ENCODE assay signal across 15 cellular contexts in the genomic region with DNA sequence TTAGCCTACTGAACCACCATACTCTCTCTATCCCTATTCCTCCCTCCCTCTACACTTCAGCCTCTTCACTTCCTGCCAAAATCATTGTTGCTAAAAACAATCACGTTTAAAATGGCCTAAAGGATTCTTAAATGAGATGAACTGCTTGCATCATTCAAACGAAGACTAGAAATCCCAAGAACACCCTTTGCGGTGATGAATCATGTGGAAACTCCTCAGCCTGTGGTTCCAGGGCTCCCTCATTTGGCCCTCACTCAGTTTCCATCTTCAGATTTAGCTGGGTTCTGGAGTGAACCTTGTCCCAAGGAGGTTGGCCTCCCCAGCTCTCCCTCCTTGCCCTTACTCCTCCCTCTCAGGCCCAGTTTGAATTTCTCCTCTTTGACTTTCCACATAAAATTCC.
DNase-seq lines count a peak whose midpoint lies in the region; ATAC-seq, FAIRE-seq and TF ChIP-seq lines count a peak whose summit lies in the region.
"Had no signal": no experiment of that assay in that cellular context is flagged by ENCODE, and none has a peak within 500 bp of the region (broad histone marks: within the 10 kb centered on the region; RNA-seq: fewer than 3 reads in every experiment).

No MANE protein-coding gene starts in this region.

- in situ Hi-C loops in GM23248 (cut with MboI): no loop called here

- H3K79me2 ChIP-seq in GM23248 (ENCODE audit: insufficient read depth): no peaks in the 10 kb centered on the region
- no peaks in the 10 kb centered on the region for H3K79me2 ChIP-seq in fibroblast of lung (ENCODE audit: control insufficient read depth, insufficient read depth, low read length)

- H3K9me3 ChIP-seq in GM23248 (ENCODE audit: low read depth): no peaks in the 10 kb centered on the region
- no peaks in the 10 kb centered on the region for H3K9me3 ChIP-seq in fibroblast of lung (ENCODE audit: control insufficient read depth, insufficient read depth, low read depth, low read length)
- H3K9me3 ChIP-seq in sigmoid colon: no peaks in the 10 kb centered on the region
- H3K9me3 ChIP-seq: body of pancreas had no signal

- H3K4me2 ChIP-seq in GM23248 (ENCODE audit: unreplicated experiment) (peak overlapping the region; percentile 58), fibroblast of lung (ENCODE audit: extremely low read depth, insufficient read depth, low read length) (no peak overlapping the region)

- no peaks in the 10 kb centered on the region for H3K36me3 ChIP-seq in GM23248 (ENCODE audit: low read depth)
- no peaks in the 10 kb centered on the region for H3K36me3 ChIP-seq in fibroblast of lung (ENCODE audit: control insufficient read depth, insufficient read depth, low read length)
- no peaks in the 10 kb centered on the region for H3K36me3 ChIP-seq in sigmoid colon

- TF ChIP-seq POLR2A in sigmoid colon (IDR thresholded peaks at IDR 0.05): no peak

- H3K9me2 ChIP-seq in GM23248 (ENCODE audit: insufficient read depth): no peaks in the 10 kb centered on the region

- H3K9ac ChIP-seq in GM23248 (no peak overlapping the region), fibroblast of lung (ENCODE audit: insufficient read depth, low read length) (no peak overlapping the region)

- intact Hi-C loops in sigmoid colon (cut with DNase I): no loop called here

- H3F3A ChIP-seq in GM23248 (ENCODE audit: insufficient read depth): peaks cover 49% of the 10 kb centered on the region

- H3K27me3 ChIP-seq in GM23248 (replicated peaks; ENCODE audit: insufficient read depth): no peaks in the 10 kb centered on the region
- no peaks in the 10 kb centered on the region for H3K27me3 ChIP-seq in fibroblast of lung (ENCODE audit: control insufficient read depth, insufficient read depth, low read length)
- no peaks in the 10 kb centered on the region for H3K27me3 ChIP-seq in sigmoid colon
- H3K27me3 ChIP-seq: body of pancreas had no signal

- H3K4me1 ChIP-seq in GM23248 (ENCODE audit: insufficient read depth) (peaks cover 61% of the 10 kb centered on the region), fibroblast of lung (ENCODE audit: control insufficient read depth, extremely low read depth, insufficient read depth, low read length) (peaks cover 25% of the 10 kb centered on the region), sigmoid colon (peaks cover 0 to 72% (median 43%) of the 10 kb centered on the region in 4 donors)
- H3K4me1 ChIP-seq: body of pancreas had no signal

- no peak for ATAC-seq in HG03442 (IDR thresholded peaks at IDR 0.05; ENCODE audit: unreplicated experiment)
- ATAC-seq: body of pancreas, left lobe of liver, sciatic nerve had no signal

- peak; percentile 55 for DNase-seq in GM23248
- peak; percentile 42 for DNase-seq in RCC 7860 (ENCODE audit: low spot score)
- DNase-seq in fibroblast of lung (ENCODE audit: low read depth in 2 of 2): peak; percentile 56 to 89
- DNase-seq in sigmoid colon: no peak
- DNase-seq in NCI-H187 treated with DMSO at 0.1 percent for 48 hours (lab: John Stamatoyannopoulos, UW): no peak
- no peak for DNase-seq in NCI-H2081 (lab: John Stamatoyannopoulos, UW)
- DNase-seq: activated CD4-positive, alpha-beta T cell treated with anti-CD3 and anti-CD28 coated beads for 48 hours; body of pancreas; effector CD4-positive, alpha-beta T cell; H9; NCI-H2227 treated with DMSO at 0.1 percent for 48 hours had no signal

- H3K4me3 ChIP-seq in GM23248: no peak overlapping the region
- no peak overlapping the region for H3K4me3 ChIP-seq in fibroblast of lung (replicated peaks in 1 of 4; ENCODE audit: control extremely low read depth in 1 of 4, insufficient read depth in 1 of 4, low read depth in 3 of 4, low read length in 4 of 4)
- H3K4me3 ChIP-seq in sigmoid colon: no peak overlapping the region
- H3K4me3 ChIP-seq: body of pancreas had no signal

- TF ChIP-seq EP300 in sigmoid colon (IDR thresholded peaks at IDR 0.05): no peak

- no peak overlapping the region for H2AFZ ChIP-seq in GM23248
- H2AFZ ChIP-seq in fibroblast of lung (ENCODE audit: low read length): no peak overlapping the region

- H4K20me1 ChIP-seq in GM23248 (ENCODE audit: insufficient read depth) (no peaks in the 10 kb centered on the region), fibroblast of lung (ENCODE audit: control insufficient read depth, extremely low read depth, insufficient read depth, low read length) (no peaks in the 10 kb centered on the region)

- peak overlapping the region; percentile 44 for H3K27ac ChIP-seq in GM23248
- no peak overlapping the region for H3K27ac ChIP-seq in fibroblast of lung (ENCODE audit: insufficient read depth, low read length)
- H3K27ac ChIP-seq in sigmoid colon: peak overlapping the region; percentile 52 to 62 (median 56)
- H3K27ac ChIP-seq: body of pancreas, HL-60 had no signal

- no peak for TF ChIP-seq CTCF in fibroblast of lung (conservative IDR thresholded peaks at IDR 0.05 in 1 of 2, IDR thresholded peaks at IDR 0.05 in 1 of 2; ENCODE audit: low read depth in 1 of 2, low read length in 2 of 2)
- no peak for TF ChIP-seq CTCF in sigmoid colon (IDR thresholded peaks at IDR 0.05)

- 47 to 55% methylated on average over 3 of the region's 3 CpGs for WGBS in GM23248 (ENCODE audit: low coverage in 1 of 2, low lambda C conversion rate in 2 of 2, missing lambda C conversion rate in 2 of 2), 2 experiments
- WGBS in sigmoid colon, 2 donors: 73 to 86% methylated on average over 3 of the region's 3 CpGs

- peak; percentile 53 for FAIRE-seq in RCC 7860 (lab: Jason Lieb, UNC)

Comparison
In these comparisons a context has a peak if more than half of its experiments do, and no peak if none do; other contexts are left out.
1. DNase-seq: peak in GM23248 (single experiment), RCC 7860 (single experiment) and fibroblast of lung (2 of 2); none in sigmoid colon (single experiment), NCI-H187 treated with DMSO at 0.1 percent for 48 hours (single experiment) and NCI-H2081 (0 of 2).